In genomic region chr10:95908450-95908849, GRCh38 we compare ENCODE assay signal across 9 cellular contexts. TPM values are rescaled to one million over a fixed set of nuclear protein-coding genes. Genes with fewer than 3 reads are reported as not detected.
DNase-seq lines count a peak whose midpoint lies in the region; ATAC-seq and TF ChIP-seq lines count a peak whose summit lies in the region.
"Had no signal": no experiment of that assay in that cellular context is flagged by ENCODE, and none has a peak within 500 bp of the region (broad histone marks: within the 10 kb centered on the region; RNA-seq: fewer than 3 reads in every experiment).

No MANE protein-coding gene starts in this region.

- H3K9ac ChIP-seq in iPS-20b (ENCODE audit: low read depth, low read length) (no peak overlapping the region), subcutaneous abdominal adipose tissue (ENCODE audit: low read length in 5 of 5) (peak overlapping the region in 1 of 5 donors; percentile 85)

- H3K27me3 ChIP-seq in iPS-20b (ENCODE audit: insufficient read depth, low read length) (no peaks in the 10 kb centered on the region; the same call in 1 of the 2 replicates), subcutaneous abdominal adipose tissue (ENCODE audit: control insufficient read depth in 5 of 5, insufficient read depth in 4 of 5, low read length in 5 of 5) (no peaks in the 10 kb centered on the region)
- H3K27me3 ChIP-seq: foreskin keratinocyte had no signal

- H3K4me3 ChIP-seq in iPS-20b (ENCODE audit: low read length) (peak overlapping the region; percentile 84; the same call in 1 of the 2 replicates), subcutaneous abdominal adipose tissue (ENCODE audit: low read depth in 1 of 5, low read length in 5 of 5) (peak overlapping the region in 3 of 5 donors; percentile 84 to 94 (median 93))

- peaks cover 16% of the 10 kb centered on the region for H3K4me1 Mint-ChIP-seq in activated naive CD4-positive, alpha-beta T cell treated with anti-CD3 and anti-CD28 coated beads, Interleukin-2, amount 10 ng/mL, durations not matched to agents 7 days and 5 days
- peaks cover 8% of the 10 kb centered on the region for H3K4me1 Mint-ChIP-seq in WTC11

- H3K27ac ChIP-seq in iPS-20b (ENCODE audit: low read length) (no peak overlapping the region), subcutaneous abdominal adipose tissue (ENCODE audit: low read depth, low read length) (no peak overlapping the region)
- H3K27ac ChIP-seq: foreskin keratinocyte had no signal

- POLR2A ChIA-PET in WTC11 (lab: Charles Lee), result interaction anchor here (1.0 kb wide), 1 partner anchor 152 kb away, joined by 4 read pairs; the partner anchor contains the start of gene ENTPD1

- H3K27me3 Mint-ChIP-seq in activated naive CD4-positive, alpha-beta T cell treated with anti-CD3 and anti-CD28 coated beads, Interleukin-2, amount 10 ng/mL, durations not matched to agents 7 days and 5 days, result no peaks in the 10 kb centered on the region
- peaks cover 3% of the 10 kb centered on the region; the same call in 1 of the 2 replicates for H3K27me3 Mint-ChIP-seq in WTC11 (ENCODE audit: low read depth)

- no peak for ATAC-seq in activated naive CD4-positive, alpha-beta T cell treated with anti-CD3 and anti-CD28 coated beads, Interleukin-2, amount 50 U/mL, for 72 hours
- ATAC-seq in WTC11, result no peak

- H3K9me3 ChIP-seq in iPS-20b (ENCODE audit: insufficient read depth, low read depth, low read length) (no peaks in the 10 kb centered on the region), subcutaneous abdominal adipose tissue (ENCODE audit: control insufficient read depth in 5 of 5, low read length in 5 of 5) (no peaks in the 10 kb centered on the region)

- CTCF ChIA-PET in activated naive CD4-positive, alpha-beta T cell treated with anti-CD3 and anti-CD28 coated beads, Interleukin-2, amount 10 ng/mL, durations not matched to agents 7 days and 5 days (lab: Charles Lee), result interaction anchor here (1.3 kb wide), 1 partner anchor 10 kb away, joined by 6 read pairs; no protein-coding TSS in a partner anchor
- CTCF ChIA-PET in WTC11 (lab: Charles Lee), result interaction anchor here (1.2 to 1.5 kb wide), 4 partner anchors 43 to 347 kb away, joined by 3 to 17 read pairs (median 6); partner anchors contain the start of genes SORBS1 and TCTN3

- no peak for DNase-seq in activated naive CD4-positive, alpha-beta T cell treated with anti-CD3 and anti-CD28 coated beads, Interleukin-2, amount 10 ng/mL, durations not matched to agents 7 days and 5 days
- DNase-seq in activated naive CD4-positive, alpha-beta T cell treated with anti-CD3 and anti-CD28 coated beads, Interleukin-2, amount 50 U/mL, for 72 hours (ENCODE audit: low spot score in 2 of 2), result no peak
- no peak for DNase-seq in WTC11 (ENCODE audit: low spot score)
- no peak for DNase-seq in NCI-H510A treated with DMSO at 0.1 percent for 48 hours (lab: John Stamatoyannopoulos, UW)
- DNase-seq in HCEC 1CT, result no peak
- no peak for DNase-seq in DMS153 treated with DMSO at 0.1 percent for 48 hours (lab: John Stamatoyannopoulos, UW; ENCODE audit: unreplicated experiment)

- H3K9me3 Mint-ChIP-seq in activated naive CD4-positive, alpha-beta T cell treated with anti-CD3 and anti-CD28 coated beads, Interleukin-2, amount 10 ng/mL, durations not matched to agents 7 days and 5 days, result no peaks in the 10 kb centered on the region
- H3K9me3 Mint-ChIP-seq in activated naive CD4-positive, alpha-beta T cell treated with anti-CD3 and anti-CD28 coated beads, Interleukin-2, amount 50 U/mL, for 72 hours, result no peaks in the 10 kb centered on the region
- H3K9me3 Mint-ChIP-seq in WTC11, result no peaks in the 10 kb centered on the region

- peak overlapping the region; percentile 82 for H3K4me3 Mint-ChIP-seq in activated naive CD4-positive, alpha-beta T cell treated with anti-CD3 and anti-CD28 coated beads, Interleukin-2, amount 10 ng/mL, durations not matched to agents 7 days and 5 days
- H3K4me3 Mint-ChIP-seq in WTC11, result peak overlapping the region; percentile 88

- peaks cover 13% of the 10 kb centered on the region for H3K36me3 ChIP-seq in iPS-20b (ENCODE audit: insufficient read depth, low read depth, low read length)
- peaks cover 0 to 1% (median 0%) of the 10 kb centered on the region in 5 donors for H3K36me3 ChIP-seq in subcutaneous abdominal adipose tissue (ENCODE audit: control insufficient read depth in 5 of 5, insufficient read depth in 5 of 5, low read length in 5 of 5)

- TF ChIP-seq CTCF in WTC11 (IDR thresholded peaks at IDR 0.05), result no peak

- peaks cover 2% of the 10 kb centered on the region for H3K36me3 Mint-ChIP-seq in activated naive CD4-positive, alpha-beta T cell treated with anti-CD3 and anti-CD28 coated beads, Interleukin-2, amount 10 ng/mL, durations not matched to agents 7 days and 5 days
- H3K36me3 Mint-ChIP-seq in activated naive CD4-positive, alpha-beta T cell treated with anti-CD3 and anti-CD28 coated beads, Interleukin-2, amount 50 U/mL, for 72 hours, result peaks cover 6 to 7% of the 10 kb centered on the region in 2 donors
- peaks cover 6% of the 10 kb centered on the region for H3K36me3 Mint-ChIP-seq in WTC11

- no peak overlapping the region for H3K27ac Mint-ChIP-seq in activated naive CD4-positive, alpha-beta T cell treated with anti-CD3 and anti-CD28 coated beads, Interleukin-2, amount 10 ng/mL, durations not matched to agents 7 days and 5 days
- H3K27ac Mint-ChIP-seq in activated naive CD4-positive, alpha-beta T cell treated with anti-CD3 and anti-CD28 coated beads, Interleukin-2, amount 50 U/mL, for 72 hours, result peak overlapping the region in 1 of 2 donors; percentile 86
- no peak overlapping the region for H3K27ac Mint-ChIP-seq in WTC11

- H3K4me1 ChIP-seq in iPS-20b (ENCODE audit: insufficient read depth, low read length) (no peaks in the 10 kb centered on the region), subcutaneous abdominal adipose tissue (ENCODE audit: control insufficient read depth in 5 of 5, insufficient read depth in 5 of 5, low read length in 5 of 5) (peaks cover 0 to 18% (median 9%) of the 10 kb centered on the region in 5 donors)
- H3K4me1 ChIP-seq: foreskin keratinocyte had no signal

TF ChIP-seq in WTC11, 78 proteins besides CTCF, POLR2A, EP300 and RAD21 (continues in another document):
- TF ChIP-seq ATF6 (CRISPR knock-in tag; IDR thresholded peaks at IDR 0.05), result no peak
- TF ChIP-seq ZNF121 (CRISPR knock-in tag; IDR thresholded peaks at IDR 0.05), result no peak
- no peak for TF ChIP-seq ZMAT4 (CRISPR knock-in tag; IDR thresholded peaks at IDR 0.05)
- TF ChIP-seq PRDM15 (CRISPR knock-in tag; IDR thresholded peaks at IDR 0.05), result no peak
- no peak for TF ChIP-seq ZNF317 (CRISPR knock-in tag; IDR thresholded peaks at IDR 0.05; ENCODE audit: borderline replicate concordance, low read depth)
- TF ChIP-seq CBFB (CRISPR knock-in tag; IDR thresholded peaks at IDR 0.05; ENCODE audit: low read depth), result no peak
- no peak for TF ChIP-seq USF2 (CRISPR knock-in tag; IDR thresholded peaks at IDR 0.05)

RNA-seq across cellular contexts. Expression of gene CC2D2B, which starts 0.7 kb away (rescaled TPM):
- not detected for total RNA-seq in activated naive CD4-positive, alpha-beta T cell treated with anti-CD3 and anti-CD28 coated beads, Interleukin-2, amount 50 U/mL, for 72 hours
- total RNA-seq in WTC11 (2021), result 0.20 to 0.32 TPM (median 0.25 TPM) in 3 replicates
- total RNA-seq: foreskin keratinocyte had no signal
